Comparison of ENCODE assay signal across 24 cellular contexts in genomic region chr3:79810101-79810500, GRCh38.
"Had no signal": no experiment of that assay in that cellular context is flagged by ENCODE, and none has a peak within 500 bp of the region (broad histone marks: within the 10 kb centered on the region; RNA-seq: fewer than 3 reads in every experiment).

No MANE protein-coding gene starts in this region.

- H3K27me3 Mint-ChIP-seq: memory B cell had no signal

- H3K27ac Mint-ChIP-seq: memory B cell; natural killer cell; stimulated activated effector memory CD8-positive, alpha-beta T cell treated with anti-CD3 and anti-CD28 coated beads, Interleukin-12 subunit alpha, Interleukin-12 subunit beta, amount 100 ng/mL, for 72 hours had no signal

- H3K4me3 ChIP-seq: dorsolateral prefrontal cortex, gastrocnemius medialis, heart right ventricle, lung, ovary, psoas muscle, sigmoid colon, stomach, thyroid gland had no signal

- FAIRE-seq: colon had no signal

- H3K27me3 ChIP-seq: dorsolateral prefrontal cortex, gastrocnemius medialis, heart right ventricle, ovary, sigmoid colon, stomach, thyroid gland had no signal

- H3K4me1 Mint-ChIP-seq: memory B cell; natural killer cell; stimulated activated effector memory CD8-positive, alpha-beta T cell treated with anti-CD3 and anti-CD28 coated beads, Interleukin-12 subunit alpha, Interleukin-12 subunit beta, amount 100 ng/mL, for 72 hours had no signal

- H3K4me1 ChIP-seq: gastrocnemius medialis, heart right ventricle, psoas muscle, sigmoid colon, stomach, thyroid gland had no signal

- ATAC-seq: esophagus mucosa; gastrocnemius medialis; heart right ventricle; natural killer cell; psoas muscle; right cardiac atrium; stimulated activated effector memory CD8-positive, alpha-beta T cell treated with anti-CD3 and anti-CD28 coated beads, Interleukin-12 subunit alpha, Interleukin-12 subunit beta, amount 100 ng/mL, for 72 hours had no signal

- H3K36me3 Mint-ChIP-seq: memory B cell; natural killer cell; stimulated activated effector memory CD8-positive, alpha-beta T cell treated with anti-CD3 and anti-CD28 coated beads, Interleukin-12 subunit alpha, Interleukin-12 subunit beta, amount 100 ng/mL, for 72 hours had no signal

- DNase-seq: dorsolateral prefrontal cortex; effector CD4-positive, alpha-beta T cell; foreskin fibroblast; gastrocnemius medialis; heart right ventricle; hippocampal formation; natural killer cell; occipital lobe; ovary; posterior cingulate gyrus; psoas muscle; right cardiac atrium; sigmoid colon; stimulated activated CD4-positive, alpha-beta T cell treated with anti-CD3 and anti-CD28 coated beads, Interleukin-2, amount 100 ng/mL, for 24 hours; stimulated activated CD4-positive, alpha-beta T cell treated with anti-CD3 and anti-CD28 coated beads, Interleukin-4, amount 100 ng/mL, for 24 hours; stimulated activated naive CD4-positive, alpha-beta T cell treated with Interleukin-2 at 50 U/mL for 16 hours; stomach; thyroid gland; trophoblast cell had no signal

- H3K36me3 ChIP-seq: gastrocnemius medialis, heart right ventricle, ovary, sigmoid colon, stomach, thyroid gland had no signal

- H3K4me3 Mint-ChIP-seq: memory B cell; natural killer cell; stimulated activated effector memory CD8-positive, alpha-beta T cell treated with anti-CD3 and anti-CD28 coated beads, Interleukin-12 subunit alpha, Interleukin-12 subunit beta, amount 100 ng/mL, for 72 hours had no signal

- H3K9me3 ChIP-seq: gastrocnemius medialis, ovary, sigmoid colon, thyroid gland had no signal

- H3K27ac ChIP-seq: dorsolateral prefrontal cortex, gastrocnemius medialis, heart right ventricle, ovary, psoas muscle, sigmoid colon, stomach, thyroid gland had no signal
